Comparison of ENCODE assay signal across 21 cellular contexts in genomic region chr10:17161788-17162187, GRCh38.
"Had no signal": no experiment of that assay in that cellular context is flagged by ENCODE, and none has a peak within 500 bp of the region (broad histone marks: within the 10 kb centered on the region; RNA-seq: fewer than 3 reads in every experiment).

No MANE protein-coding gene starts in this region.

- H3K36me3 ChIP-seq: neutrophil, ovary, prostate gland, transverse colon had no signal

- H3K9me3 ChIP-seq: neutrophil, ovary, prostate gland, transverse colon had no signal

- ATAC-seq: heart right ventricle; left cardiac atrium; natural killer cell treated with Interleukin-12 subunit alpha and Interleukin-12 subunit beta and Interleukin-15 and Interleukin-18, amount 100 ng/mL, for 72 hours; right cardiac atrium; stimulated activated effector memory CD8-positive, alpha-beta T cell treated with anti-CD3 and anti-CD28 coated beads, Interleukin-12 subunit alpha, Interleukin-12 subunit beta, amount 100 ng/mL, for 72 hours; stimulated activated naive CD8-positive, alpha-beta T cell treated with anti-CD3 and anti-CD28 coated beads, Interleukin-15, amount 100 ng/mL, for 72 hours had no signal

- H3K27ac ChIP-seq: heart right ventricle, neutrophil, ovary, prostate gland, skin epidermis, transverse colon had no signal

- H3K4me3 ChIP-seq: heart right ventricle, ovary, prostate gland, skin epidermis, transverse colon had no signal

- H3K4me1 ChIP-seq: heart right ventricle, prostate gland, transverse colon had no signal

- DNase-seq: activated CD4-positive, alpha-beta T cell treated with anti-CD3 and anti-CD28 coated beads for 4 hours; activated CD4-positive, alpha-beta T cell treated with anti-CD3 and anti-CD28 coated beads, Interleukin-2, amount 50 U/mL, for 48 hours; activated CD4-positive, CD25-positive, alpha-beta regulatory T cell; activated CD8-positive, alpha-beta memory T cell treated with anti-CD3 and anti-CD28 coated beads, Interleukin-2, amount 50 U/mL, for 48 hours; activated naive CD4-positive, alpha-beta T cell treated with Interleukin-2 at 50 U/mL for 16 hours; activated naive CD8-positive, alpha-beta T cell treated with anti-CD3 and anti-CD28 coated beads for 36 hours; activated T-cell treated with anti-CD3 and anti-CD28 coated beads, Interleukin-2, amount 50 U/mL, for 48 hours; amniotic stem cell; heart right ventricle; islet precursor cell; left cardiac atrium; ovary; right cardiac atrium; stimulated activated CD4-positive, alpha-beta T cell treated with anti-CD3 and anti-CD28 coated beads, Interleukin-2, amount 100 ng/mL, for 24 hours; stimulated activated naive CD8-positive, alpha-beta T cell treated with anti-CD3 and anti-CD28 coated beads, Interleukin-15, amount 100 ng/mL, for 72 hours; transverse colon had no signal
